In the genomic region with DNA sequence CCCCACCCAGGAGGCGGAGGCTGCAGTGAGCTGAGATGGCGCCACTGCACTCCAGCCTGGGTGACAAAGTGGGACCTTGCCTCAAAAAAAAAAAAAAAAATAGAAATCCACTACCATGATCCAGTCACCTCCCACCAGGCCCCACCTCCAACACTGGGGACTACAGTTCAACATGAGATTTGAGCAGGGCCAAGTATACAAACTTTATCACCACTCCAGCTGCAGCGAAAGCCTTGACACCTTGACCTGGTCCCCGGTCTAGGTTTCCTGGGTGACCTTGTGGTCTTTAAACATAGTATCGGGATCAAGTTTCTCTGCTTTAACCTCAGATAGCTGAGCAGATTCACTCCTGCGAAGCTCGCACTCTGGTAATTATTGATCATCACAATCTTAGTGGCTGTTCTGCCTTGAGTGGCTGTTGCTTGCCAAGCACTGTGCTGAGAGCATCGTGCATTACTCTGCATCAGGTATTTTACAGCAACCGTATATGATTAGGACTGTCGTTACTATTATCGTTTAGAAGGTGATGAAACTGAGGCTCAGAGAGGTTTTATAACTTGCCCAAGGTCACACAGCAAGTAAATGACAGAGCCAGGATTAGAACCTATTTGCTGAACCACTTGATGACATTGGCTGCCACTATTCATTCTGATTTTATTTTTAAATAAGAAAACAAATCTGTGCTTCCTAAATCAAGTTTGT, we compare ENCODE assay signal across 1 cellular context.
TF ChIP-seq lines count a peak whose summit lies in the region.

No MANE protein-coding gene starts in this region.

TF ChIP-seq in HepG2, 621 proteins besides CTCF, POLR2A, EP300 and RAD21 (continued from another document and continues in another):
- TF ChIP-seq ZNF619 (CRISPR knock-in tag; IDR thresholded peaks at IDR 0.05) (no peak), TOPORS (CRISPR knock-in tag; IDR thresholded peaks at IDR 0.05) (peak; percentile 67; the same call in 1 of the 2 replicates), ZNF292 (CRISPR knock-in tag; IDR thresholded peaks at IDR 0.05; ENCODE audit: borderline replicate concordance, low read depth) (peak; percentile 69; the same call in 1 of the 2 replicates), ZNF260 (CRISPR knock-in tag; IDR thresholded peaks at IDR 0.05; ENCODE audit: borderline replicate concordance, low read depth) (no peak), RBM22 (optimal IDR thresholded peaks at IDR 0.05; ENCODE audit: low read length) (no peak), ZNF549 (CRISPR knock-in tag; IDR thresholded peaks at IDR 0.05) (no peak), BHLHE40 (IDR thresholded peaks at IDR 0.05; ENCODE audit: low read length) (no peak), NFE2L2 (IDR thresholded peaks at IDR 0.05; ENCODE audit: low read length) (no peak), ZEB1 (IDR thresholded peaks at IDR 0.05; ENCODE audit: insufficient replicate concordance, low read depth) (no peak), KDM4B (CRISPR knock-in tag; IDR thresholded peaks at IDR 0.05) (no peak), ZSCAN30 (CRISPR knock-in tag; IDR thresholded peaks at IDR 0.05) (no peak), SMARCC2 (IDR thresholded peaks at IDR 0.05) (no peak), ZBTB8A (CRISPR knock-in tag; IDR thresholded peaks at IDR 0.05; ENCODE audit: borderline replicate concordance, low read depth) (no peak)
- TF ChIP-seq, protein P1, sequence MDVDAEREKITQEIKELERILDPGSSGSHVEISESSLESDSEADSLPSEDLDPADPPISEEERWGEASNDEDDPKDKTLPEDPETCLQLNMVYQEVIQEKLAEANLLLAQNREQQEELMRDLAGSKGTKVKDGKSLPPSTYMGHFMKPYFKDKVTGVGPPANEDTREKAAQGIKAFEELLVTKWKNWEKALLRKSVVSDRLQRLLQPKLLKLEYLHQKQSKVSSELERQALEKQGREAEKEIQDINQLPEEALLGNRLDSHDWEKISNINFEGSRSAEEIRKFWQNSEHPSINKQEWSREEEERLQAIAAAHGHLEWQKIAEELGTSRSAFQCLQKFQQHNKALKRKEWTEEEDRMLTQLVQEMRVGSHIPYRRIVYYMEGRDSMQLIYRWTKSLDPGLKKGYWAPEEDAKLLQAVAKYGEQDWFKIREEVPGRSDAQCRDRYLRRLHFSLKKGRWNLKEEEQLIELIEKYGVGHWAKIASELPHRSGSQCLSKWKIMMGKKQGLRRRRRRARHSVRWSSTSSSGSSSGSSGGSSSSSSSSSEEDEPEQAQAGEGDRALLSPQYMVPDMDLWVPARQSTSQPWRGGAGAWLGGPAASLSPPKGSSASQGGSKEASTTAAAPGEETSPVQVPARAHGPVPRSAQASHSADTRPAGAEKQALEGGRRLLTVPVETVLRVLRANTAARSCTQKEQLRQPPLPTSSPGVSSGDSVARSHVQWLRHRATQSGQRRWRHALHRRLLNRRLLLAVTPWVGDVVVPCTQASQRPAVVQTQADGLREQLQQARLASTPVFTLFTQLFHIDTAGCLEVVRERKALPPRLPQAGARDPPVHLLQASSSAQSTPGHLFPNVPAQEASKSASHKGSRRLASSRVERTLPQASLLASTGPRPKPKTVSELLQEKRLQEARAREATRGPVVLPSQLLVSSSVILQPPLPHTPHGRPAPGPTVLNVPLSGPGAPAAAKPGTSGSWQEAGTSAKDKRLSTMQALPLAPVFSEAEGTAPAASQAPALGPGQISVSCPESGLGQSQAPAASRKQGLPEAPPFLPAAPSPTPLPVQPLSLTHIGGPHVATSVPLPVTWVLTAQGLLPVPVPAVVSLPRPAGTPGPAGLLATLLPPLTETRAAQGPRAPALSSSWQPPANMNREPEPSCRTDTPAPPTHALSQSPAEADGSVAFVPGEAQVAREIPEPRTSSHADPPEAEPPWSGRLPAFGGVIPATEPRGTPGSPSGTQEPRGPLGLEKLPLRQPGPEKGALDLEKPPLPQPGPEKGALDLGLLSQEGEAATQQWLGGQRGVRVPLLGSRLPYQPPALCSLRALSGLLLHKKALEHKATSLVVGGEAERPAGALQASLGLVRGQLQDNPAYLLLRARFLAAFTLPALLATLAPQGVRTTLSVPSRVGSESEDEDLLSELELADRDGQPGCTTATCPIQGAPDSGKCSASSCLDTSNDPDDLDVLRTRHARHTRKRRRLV (CRISPR knock-in tag; IDR thresholded peaks at IDR 0.05) = no peak
- TF ChIP-seq, protein P2, sequence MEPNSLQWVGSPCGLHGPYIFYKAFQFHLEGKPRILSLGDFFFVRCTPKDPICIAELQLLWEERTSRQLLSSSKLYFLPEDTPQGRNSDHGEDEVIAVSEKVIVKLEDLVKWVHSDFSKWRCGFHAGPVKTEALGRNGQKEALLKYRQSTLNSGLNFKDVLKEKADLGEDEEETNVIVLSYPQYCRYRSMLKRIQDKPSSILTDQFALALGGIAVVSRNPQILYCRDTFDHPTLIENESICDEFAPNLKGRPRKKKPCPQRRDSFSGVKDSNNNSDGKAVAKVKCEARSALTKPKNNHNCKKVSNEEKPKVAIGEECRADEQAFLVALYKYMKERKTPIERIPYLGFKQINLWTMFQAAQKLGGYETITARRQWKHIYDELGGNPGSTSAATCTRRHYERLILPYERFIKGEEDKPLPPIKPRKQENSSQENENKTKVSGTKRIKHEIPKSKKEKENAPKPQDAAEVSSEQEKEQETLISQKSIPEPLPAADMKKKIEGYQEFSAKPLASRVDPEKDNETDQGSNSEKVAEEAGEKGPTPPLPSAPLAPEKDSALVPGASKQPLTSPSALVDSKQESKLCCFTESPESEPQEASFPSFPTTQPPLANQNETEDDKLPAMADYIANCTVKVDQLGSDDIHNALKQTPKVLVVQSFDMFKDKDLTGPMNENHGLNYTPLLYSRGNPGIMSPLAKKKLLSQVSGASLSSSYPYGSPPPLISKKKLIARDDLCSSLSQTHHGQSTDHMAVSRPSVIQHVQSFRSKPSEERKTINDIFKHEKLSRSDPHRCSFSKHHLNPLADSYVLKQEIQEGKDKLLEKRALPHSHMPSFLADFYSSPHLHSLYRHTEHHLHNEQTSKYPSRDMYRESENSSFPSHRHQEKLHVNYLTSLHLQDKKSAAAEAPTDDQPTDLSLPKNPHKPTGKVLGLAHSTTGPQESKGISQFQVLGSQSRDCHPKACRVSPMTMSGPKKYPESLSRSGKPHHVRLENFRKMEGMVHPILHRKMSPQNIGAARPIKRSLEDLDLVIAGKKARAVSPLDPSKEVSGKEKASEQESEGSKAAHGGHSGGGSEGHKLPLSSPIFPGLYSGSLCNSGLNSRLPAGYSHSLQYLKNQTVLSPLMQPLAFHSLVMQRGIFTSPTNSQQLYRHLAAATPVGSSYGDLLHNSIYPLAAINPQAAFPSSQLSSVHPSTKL (CRISPR knock-in tag; IDR thresholded peaks at IDR 0.05) = peak; percentile 47; the same call in 1 of the 2 replicates
- TF ChIP-seq, protein P3, sequence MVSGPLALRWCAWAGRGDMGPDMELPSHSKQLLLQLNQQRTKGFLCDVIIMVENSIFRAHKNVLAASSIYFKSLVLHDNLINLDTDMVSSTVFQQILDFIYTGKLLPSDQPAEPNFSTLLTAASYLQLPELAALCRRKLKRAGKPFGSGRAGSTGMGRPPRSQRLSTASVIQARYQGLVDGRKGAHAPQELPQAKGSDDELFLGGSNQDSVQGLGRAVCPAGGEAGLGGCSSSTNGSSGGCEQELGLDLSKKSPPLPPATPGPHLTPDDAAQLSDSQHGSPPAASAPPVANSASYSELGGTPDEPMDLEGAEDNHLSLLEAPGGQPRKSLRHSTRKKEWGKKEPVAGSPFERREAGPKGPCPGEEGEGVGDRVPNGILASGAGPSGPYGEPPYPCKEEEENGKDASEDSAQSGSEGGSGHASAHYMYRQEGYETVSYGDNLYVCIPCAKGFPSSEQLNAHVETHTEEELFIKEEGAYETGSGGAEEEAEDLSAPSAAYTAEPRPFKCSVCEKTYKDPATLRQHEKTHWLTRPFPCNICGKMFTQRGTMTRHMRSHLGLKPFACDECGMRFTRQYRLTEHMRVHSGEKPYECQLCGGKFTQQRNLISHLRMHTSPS (CRISPR knock-in tag; IDR thresholded peaks at IDR 0.05; ENCODE audit: low read depth) = no peak
- TF ChIP-seq, protein P4, sequence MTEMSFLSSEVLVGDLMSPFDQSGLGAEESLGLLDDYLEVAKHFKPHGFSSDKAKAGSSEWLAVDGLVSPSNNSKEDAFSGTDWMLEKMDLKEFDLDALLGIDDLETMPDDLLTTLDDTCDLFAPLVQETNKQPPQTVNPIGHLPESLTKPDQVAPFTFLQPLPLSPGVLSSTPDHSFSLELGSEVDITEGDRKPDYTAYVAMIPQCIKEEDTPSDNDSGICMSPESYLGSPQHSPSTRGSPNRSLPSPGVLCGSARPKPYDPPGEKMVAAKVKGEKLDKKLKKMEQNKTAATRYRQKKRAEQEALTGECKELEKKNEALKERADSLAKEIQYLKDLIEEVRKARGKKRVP (CRISPR knock-in tag; IDR thresholded peaks at IDR 0.05) = no peak
- TF ChIP-seq, protein P5, sequence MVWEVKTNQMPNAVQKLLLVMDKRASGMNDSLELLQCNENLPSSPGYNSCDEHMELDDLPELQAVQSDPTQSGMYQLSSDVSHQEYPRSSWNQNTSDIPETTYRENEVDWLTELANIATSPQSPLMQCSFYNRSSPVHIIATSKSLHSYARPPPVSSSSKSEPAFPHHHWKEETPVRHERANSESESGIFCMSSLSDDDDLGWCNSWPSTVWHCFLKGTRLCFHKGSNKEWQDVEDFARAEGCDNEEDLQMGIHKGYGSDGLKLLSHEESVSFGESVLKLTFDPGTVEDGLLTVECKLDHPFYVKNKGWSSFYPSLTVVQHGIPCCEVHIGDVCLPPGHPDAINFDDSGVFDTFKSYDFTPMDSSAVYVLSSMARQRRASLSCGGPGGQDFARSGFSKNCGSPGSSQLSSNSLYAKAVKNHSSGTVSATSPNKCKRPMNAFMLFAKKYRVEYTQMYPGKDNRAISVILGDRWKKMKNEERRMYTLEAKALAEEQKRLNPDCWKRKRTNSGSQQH (CRISPR knock-in tag; IDR thresholded peaks at IDR 0.05; ENCODE audit: low read depth) = no peak
- TF ChIP-seq, protein P6, sequence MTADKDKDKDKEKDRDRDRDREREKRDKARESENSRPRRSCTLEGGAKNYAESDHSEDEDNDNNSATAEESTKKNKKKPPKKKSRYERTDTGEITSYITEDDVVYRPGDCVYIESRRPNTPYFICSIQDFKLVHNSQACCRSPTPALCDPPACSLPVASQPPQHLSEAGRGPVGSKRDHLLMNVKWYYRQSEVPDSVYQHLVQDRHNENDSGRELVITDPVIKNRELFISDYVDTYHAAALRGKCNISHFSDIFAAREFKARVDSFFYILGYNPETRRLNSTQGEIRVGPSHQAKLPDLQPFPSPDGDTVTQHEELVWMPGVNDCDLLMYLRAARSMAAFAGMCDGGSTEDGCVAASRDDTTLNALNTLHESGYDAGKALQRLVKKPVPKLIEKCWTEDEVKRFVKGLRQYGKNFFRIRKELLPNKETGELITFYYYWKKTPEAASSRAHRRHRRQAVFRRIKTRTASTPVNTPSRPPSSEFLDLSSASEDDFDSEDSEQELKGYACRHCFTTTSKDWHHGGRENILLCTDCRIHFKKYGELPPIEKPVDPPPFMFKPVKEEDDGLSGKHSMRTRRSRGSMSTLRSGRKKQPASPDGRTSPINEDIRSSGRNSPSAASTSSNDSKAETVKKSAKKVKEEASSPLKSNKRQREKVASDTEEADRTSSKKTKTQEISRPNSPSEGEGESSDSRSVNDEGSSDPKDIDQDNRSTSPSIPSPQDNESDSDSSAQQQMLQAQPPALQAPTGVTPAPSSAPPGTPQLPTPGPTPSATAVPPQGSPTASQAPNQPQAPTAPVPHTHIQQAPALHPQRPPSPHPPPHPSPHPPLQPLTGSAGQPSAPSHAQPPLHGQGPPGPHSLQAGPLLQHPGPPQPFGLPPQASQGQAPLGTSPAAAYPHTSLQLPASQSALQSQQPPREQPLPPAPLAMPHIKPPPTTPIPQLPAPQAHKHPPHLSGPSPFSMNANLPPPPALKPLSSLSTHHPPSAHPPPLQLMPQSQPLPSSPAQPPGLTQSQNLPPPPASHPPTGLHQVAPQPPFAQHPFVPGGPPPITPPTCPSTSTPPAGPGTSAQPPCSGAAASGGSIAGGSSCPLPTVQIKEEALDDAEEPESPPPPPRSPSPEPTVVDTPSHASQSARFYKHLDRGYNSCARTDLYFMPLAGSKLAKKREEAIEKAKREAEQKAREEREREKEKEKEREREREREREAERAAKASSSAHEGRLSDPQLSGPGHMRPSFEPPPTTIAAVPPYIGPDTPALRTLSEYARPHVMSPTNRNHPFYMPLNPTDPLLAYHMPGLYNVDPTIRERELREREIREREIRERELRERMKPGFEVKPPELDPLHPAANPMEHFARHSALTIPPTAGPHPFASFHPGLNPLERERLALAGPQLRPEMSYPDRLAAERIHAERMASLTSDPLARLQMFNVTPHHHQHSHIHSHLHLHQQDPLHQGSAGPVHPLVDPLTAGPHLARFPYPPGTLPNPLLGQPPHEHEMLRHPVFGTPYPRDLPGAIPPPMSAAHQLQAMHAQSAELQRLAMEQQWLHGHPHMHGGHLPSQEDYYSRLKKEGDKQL (CRISPR knock-in tag; IDR thresholded peaks at IDR 0.05; ENCODE audit: low read depth) = no peak
- TF ChIP-seq, protein P7, sequence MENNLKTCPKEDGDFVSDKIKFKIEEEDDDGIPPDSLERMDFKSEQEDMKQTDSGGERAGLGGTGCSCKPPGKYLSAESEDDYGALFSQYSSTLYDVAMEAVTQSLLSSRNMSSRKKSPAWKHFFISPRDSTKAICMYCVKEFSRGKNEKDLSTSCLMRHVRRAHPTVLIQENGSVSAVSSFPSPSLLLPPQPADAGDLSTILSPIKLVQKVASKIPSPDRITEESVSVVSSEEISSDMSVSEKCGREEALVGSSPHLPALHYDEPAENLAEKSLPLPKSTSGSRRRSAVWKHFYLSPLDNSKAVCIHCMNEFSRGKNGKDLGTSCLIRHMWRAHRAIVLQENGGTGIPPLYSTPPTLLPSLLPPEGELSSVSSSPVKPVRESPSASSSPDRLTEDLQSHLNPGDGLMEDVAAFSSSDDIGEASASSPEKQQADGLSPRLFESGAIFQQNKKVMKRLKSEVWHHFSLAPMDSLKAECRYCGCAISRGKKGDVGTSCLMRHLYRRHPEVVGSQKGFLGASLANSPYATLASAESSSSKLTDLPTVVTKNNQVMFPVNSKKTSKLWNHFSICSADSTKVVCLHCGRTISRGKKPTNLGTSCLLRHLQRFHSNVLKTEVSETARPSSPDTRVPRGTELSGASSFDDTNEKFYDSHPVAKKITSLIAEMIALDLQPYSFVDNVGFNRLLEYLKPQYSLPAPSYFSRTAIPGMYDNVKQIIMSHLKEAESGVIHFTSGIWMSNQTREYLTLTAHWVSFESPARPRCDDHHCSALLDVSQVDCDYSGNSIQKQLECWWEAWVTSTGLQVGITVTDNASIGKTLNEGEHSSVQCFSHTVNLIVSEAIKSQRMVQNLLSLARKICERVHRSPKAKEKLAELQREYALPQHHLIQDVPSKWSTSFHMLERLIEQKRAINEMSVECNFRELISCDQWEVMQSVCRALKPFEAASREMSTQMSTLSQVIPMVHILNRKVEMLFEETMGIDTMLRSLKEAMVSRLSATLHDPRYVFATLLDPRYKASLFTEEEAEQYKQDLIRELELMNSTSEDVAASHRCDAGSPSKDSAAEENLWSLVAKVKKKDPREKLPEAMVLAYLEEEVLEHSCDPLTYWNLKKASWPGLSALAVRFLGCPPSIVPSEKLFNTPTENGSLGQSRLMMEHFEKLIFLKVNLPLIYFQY (CRISPR knock-in tag; IDR thresholded peaks at IDR 0.05; ENCODE audit: borderline replicate concordance) = no peak
